8 cellular contexts compared by ENCODE assay signal in genomic region chr5:172769598-172770373, GRCh38. TPM values are rescaled to one million over a fixed set of nuclear protein-coding genes. Genes with fewer than 3 reads are reported as not detected.
DNase-seq lines count a peak whose midpoint lies in the region; ATAC-seq and TF ChIP-seq lines count a peak whose summit lies in the region.

No MANE protein-coding gene starts in this region.

- H3K9me3 ChIP-seq in DOHH2 (ENCODE audit: control insufficient read depth, insufficient read depth, low read length) (no peaks in the 10 kb centered on the region), testis (no peaks in the 10 kb centered on the region)

- H3K9me2 ChIP-seq in DOHH2 (replicated peaks; ENCODE audit: control insufficient read depth, low read length), result no peaks in the 10 kb centered on the region

- H3K4me1 ChIP-seq in DOHH2 (ENCODE audit: control insufficient read depth, low read length), result peaks cover 35% of the 10 kb centered on the region
- peaks cover 39% of the 10 kb centered on the region for H3K4me1 ChIP-seq in testis

- no peak for ATAC-seq in HG03457 (IDR thresholded peaks at IDR 0.05; ENCODE audit: unreplicated experiment)
- ATAC-seq in HG03097 (IDR thresholded peaks at IDR 0.05; ENCODE audit: low FRiP score, unreplicated experiment), result no peak

- TF ChIP-seq POLR2A in lower leg skin (IDR thresholded peaks at IDR 0.05), result no peak
- TF ChIP-seq POLR2A in testis (IDR thresholded peaks at IDR 0.05), result peak; percentile 4

- H3K27me3 ChIP-seq in DOHH2 (ENCODE audit: control insufficient read depth, low read length), result peaks cover 5% of the 10 kb centered on the region; the same call in 1 of the 2 replicates
- H3K27me3 ChIP-seq in testis, result no peaks in the 10 kb centered on the region

- peaks cover 3% of the 10 kb centered on the region; the same call in 1 of the 2 replicates for H3F3A ChIP-seq in DOHH2 (ENCODE audit: control insufficient read depth, insufficient read depth)

- H3K27ac ChIP-seq in DOHH2 (ENCODE audit: low read depth, low read length) (no peak overlapping the region), testis (peak overlapping the region; percentile 100)

- H3K4me3 ChIP-seq in DOHH2 (ENCODE audit: low read length) (peak overlapping the region; percentile 82), lower leg skin (ENCODE audit: low read depth, poor library complexity, severe bottlenecking) (peak overlapping the region; percentile 75), testis (peak overlapping the region; percentile 92 to 95)

- DNase-seq in NCI-H460 (ENCODE audit: extremely low read depth, low read depth) (peak; percentile 26), cerebellar cortex (ENCODE audit: low spot score) (peak; percentile 53), lower leg skin (ENCODE audit: low spot score in 2 of 2) (peak in 1 of 2 donors; percentile 75), testis (peak; percentile 46)
- no peak for DNase-seq in activated CD8-positive, alpha-beta memory T cell treated with anti-CD3 and anti-CD28 coated beads, Interleukin-2, amount 50 U/mL, for 4 hours

- 3 to 8% methylated on average over 21 of the region's 21 CpGs for whole genome bisulfite sequencing in lower leg skin, 2 donors
- 4 to 8% methylated on average over 21 of the region's 21 CpGs for WGBS in testis, 2 donors

- intact Hi-C loops in lower leg skin (cut with DNase I; ENCODE audit: low total_unique reads) (loop anchor here (5.0 to 10.0 kb wide), 3 partner anchors 52 to 155 kb away; no protein-coding TSS in a partner anchor), testis (cut with DNase I; ENCODE audit: low total_unique reads) (loop anchor here (5.0 to 10.0 kb wide), 2 partner anchors 95 to 133 kb away; no protein-coding TSS in a partner anchor)

- H3K79me2 ChIP-seq in DOHH2 (ENCODE audit: control insufficient read depth, low read length), result peaks cover 5% of the 10 kb centered on the region; the same call in 1 of the 2 replicates

- H3K36me3 ChIP-seq in DOHH2 (ENCODE audit: control insufficient read depth, low read length) (peaks cover 9% of the 10 kb centered on the region; the same call in 1 of the 2 replicates), testis (ENCODE audit: low read depth, missing control alignments) (no peaks in the 10 kb centered on the region)

- TF ChIP-seq CTCF in DOHH2 (IDR thresholded peaks at IDR 0.05; ENCODE audit: low read depth, low read length, poor library complexity, severe bottlenecking) (no peak), lower leg skin (IDR thresholded peaks at IDR 0.05) (no peak), testis (IDR thresholded peaks at IDR 0.05) (no peak)

- peak overlapping the region; percentile 97 for H3K4me2 ChIP-seq in DOHH2 (ENCODE audit: low read length)

- H4K20me1 ChIP-seq in DOHH2 (ENCODE audit: control insufficient read depth, insufficient read depth, low read depth, low read length), result no peaks in the 10 kb centered on the region

RNA-seq across cellular contexts. Expression of gene DUSP1, which starts 1.2 kb away (rescaled TPM):
- 441 and 521 TPM in 2 replicates for total RNA-seq in NCI-H460 (2014; rRNA removed; shearing (Covaris generic))
- polyA plus RNA-seq in NCI-H460 (2014; cell fraction: nucleus; rRNA removed), result 109 and 130 TPM in 2 replicates
- total RNA-seq in lower leg skin (1,000 to 10,000 TPM in 3 of 4 donors, 100 to 1,000 TPM in 1; 811 to 2,389 (median 1,820) TPM), testis (100 to 1,000 TPM; 159 to 172 TPM)
- 86.2 TPM for polyA plus RNA-seq in testis (ENCODE audit: insufficient read depth, low read depth, low replicate concordance)
